ENCODE assay signal across 17 cellular contexts in the genomic region with DNA sequence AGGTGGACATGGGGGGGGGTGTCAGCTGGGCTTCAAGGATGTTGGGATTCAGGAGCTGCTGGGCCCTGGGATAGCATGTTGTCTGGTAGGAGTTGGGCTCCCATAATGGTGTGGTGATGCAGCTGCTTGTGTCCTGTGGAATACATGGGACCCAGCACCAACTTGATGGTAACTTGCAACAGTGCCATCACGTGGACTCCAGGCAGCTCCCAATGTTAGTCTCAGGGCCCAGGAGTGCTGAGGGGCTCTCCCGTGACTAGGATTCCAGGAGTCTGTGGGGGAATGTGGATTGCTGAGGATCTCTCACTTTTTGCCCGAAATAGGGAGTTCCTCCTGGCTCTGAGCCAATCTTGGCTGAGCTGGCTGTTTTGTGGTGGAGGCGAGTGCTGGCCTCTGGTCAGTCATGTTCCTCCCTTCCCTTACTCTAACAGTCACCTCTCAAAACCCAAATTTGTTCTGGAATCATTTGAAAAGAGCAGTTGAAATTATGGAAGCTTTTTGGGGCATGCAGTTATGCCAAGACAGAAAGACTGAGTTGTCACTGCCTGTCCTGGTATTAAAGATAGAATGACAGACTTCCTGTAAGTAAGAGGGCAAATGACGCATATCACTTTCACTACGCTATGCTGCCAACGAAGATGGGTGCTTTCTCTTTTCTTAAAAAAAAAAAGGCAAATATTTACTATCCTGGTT.
"Had no signal": no experiment of that assay in that cellular context is flagged by ENCODE, and none has a peak within 500 bp of the region (broad histone marks: within the 10 kb centered on the region; RNA-seq: fewer than 3 reads in every experiment).

No MANE protein-coding gene starts in this region.

- H3K4me2 ChIP-seq: smooth muscle cell had no signal

- H3K27ac ChIP-seq: breast epithelium, sigmoid colon had no signal

- DNase-seq: activated CD4-positive, alpha-beta T cell treated with anti-CD3 and anti-CD28 coated beads for 4 hours; activated CD4-positive, alpha-beta T cell treated with anti-CD3 and anti-CD28 coated beads, Interleukin-2, amount 50 U/mL, for 48 hours; activated CD4-positive, CD25-positive, alpha-beta regulatory T cell; activated CD8-positive, alpha-beta memory T cell treated with anti-CD3 and anti-CD28 coated beads, Interleukin-2, amount 50 U/mL, for 48 hours; activated naive CD4-positive, alpha-beta T cell; activated naive CD8-positive, alpha-beta T cell treated with anti-CD3 and anti-CD28 coated beads for 36 hours; activated T-cell treated with anti-CD3 and anti-CD28 coated beads, Interleukin-2, amount 50 U/mL, for 4 hours; amniotic stem cell; effector memory CD4-positive, alpha-beta T cell; left colon; naive B cell; occipital lobe; sigmoid colon; stimulated activated CD4-positive, alpha-beta T cell treated with anti-CD3 and anti-CD28 coated beads, Interleukin-15, amount 100 ng/mL, for 24 hours had no signal

- H3K4me3 ChIP-seq: breast epithelium, lung, sigmoid colon, smooth muscle cell had no signal

- ATAC-seq: activated T-cell treated with anti-CD3 and anti-CD28 coated beads, Interleukin-2, amount 50 U/mL, for 4 hours; left colon had no signal

- H3K36me3 ChIP-seq: breast epithelium, sigmoid colon had no signal

- H3K9me3 ChIP-seq: breast epithelium, sigmoid colon had no signal

- H3K27me3 ChIP-seq: breast epithelium, sigmoid colon had no signal

- H3K4me1 ChIP-seq: breast epithelium, sigmoid colon had no signal
